ENCODE assay signal across 19 cellular contexts in genomic region chr3:73796382-73796781, GRCh38.
DNase-seq lines count a peak whose midpoint lies in the region; ATAC-seq and TF ChIP-seq lines count a peak whose summit lies in the region.
"Had no signal": no experiment of that assay in that cellular context is flagged by ENCODE, and none has a peak within 500 bp of the region (broad histone marks: within the 10 kb centered on the region; RNA-seq: fewer than 3 reads in every experiment).

No MANE protein-coding gene starts in this region.

- TF ChIP-seq CTCF in SK-N-SH (IDR thresholded peaks at IDR 0.05) (no peak), psoas muscle (IDR thresholded peaks at IDR 0.05) (no peak)

- no peaks in the 10 kb centered on the region; the same call in 1 of the 2 replicates for H3K9me3 ChIP-seq in SK-N-SH
- no peaks in the 10 kb centered on the region for H3K9me3 ChIP-seq in psoas muscle

- H3K9me3 Mint-ChIP-seq in naive thymus-derived CD8-positive, alpha-beta T cell, result peaks cover 3 to 31% (median 9%) of the 10 kb centered on the region in 9 donors
- H3K9me3 Mint-ChIP-seq: HFFc6 had no signal

- H3K4me1 ChIP-seq in SK-N-SH (ENCODE audit: control insufficient read depth in 1 of 2, insufficient read depth in 2 of 2, low read depth in 1 of 2, low read length in 1 of 2) (0 out of 4 replicates have a peak, but pooled peaks cover 0 to 2% of the 10 kb centered on the region in 2 experiments), psoas muscle (peaks cover 14% of the 10 kb centered on the region)

- H3F3A ChIP-seq in SK-N-SH (replicated peaks; ENCODE audit: insufficient read depth), result no peaks in the 10 kb centered on the region

- no peak for TF ChIP-seq RAD21 in SK-N-SH (IDR thresholded peaks at IDR 0.05; ENCODE audit: low read length)

- no peak overlapping the region for H3K4me3 ChIP-seq in SK-N-SH (ENCODE audit: low read depth in 2 of 2, low read length in 1 of 2)
- H3K4me3 ChIP-seq in psoas muscle, result no peak overlapping the region

- POLR2A ChIA-PET in SK-N-SH (lab: Yijun Ruan, JAX), result no interaction called here
- POLR2A ChIA-PET in naive thymus-derived CD8-positive, alpha-beta T cell (lab: Charles Lee), result no interaction called here

- H2AFZ ChIP-seq in SK-N-SH (ENCODE audit: low read depth), result no peak overlapping the region

- CTCF ChIA-PET in SK-N-SH (lab: Yijun Ruan, JAX), result interaction anchor here (1.0 to 1.7 kb wide), 4 partner anchors 12 to 294 kb away, joined by 3 to 6 read pairs (median 4); no protein-coding TSS in a partner anchor

- no peaks in the 10 kb centered on the region for H3K79me2 ChIP-seq in SK-N-SH (ENCODE audit: insufficient read depth)

- no peak overlapping the region for H3K27ac Mint-ChIP-seq in naive thymus-derived CD8-positive, alpha-beta T cell
- H3K27ac Mint-ChIP-seq: B cell; CD4-positive, CD25-positive, alpha-beta regulatory T cell; HFFc6 had no signal

- DNase-seq in NCI-H1105 (lab: John Stamatoyannopoulos, UW) (peak; percentile 52), NCI-H1417 (lab: John Stamatoyannopoulos, UW) (peak in 2 of 3 experiments; percentile 34 to 87), SK-N-SH (no peak), psoas muscle (no peak), cerebellar cortex (ENCODE audit: low spot score) (no peak)
- no peak for DNase-seq in naive thymus-derived CD8-positive, alpha-beta T cell
- DNase-seq: Calu3; CD4-positive, CD25-positive, alpha-beta regulatory T cell; DMS53; HFFc6; KBM-7; MV-4-11; NCI-H1694 treated with DMSO at 0.1 percent for 48 hours; NCI-H2171 treated with DMSO at 0.1 percent for 48 hours; NCI-H446 treated with DMSO at 0.1 percent for 48 hours; NCI-H82 had no signal

- H3K27ac ChIP-seq in SK-N-SH (ENCODE audit: low read depth in 2 of 2, low read length in 1 of 2) (no peak overlapping the region), psoas muscle (peak overlapping the region; percentile 58)

- no peaks in the 10 kb centered on the region for H3K27me3 Mint-ChIP-seq in naive thymus-derived CD8-positive, alpha-beta T cell
- H3K27me3 Mint-ChIP-seq: B cell; CD4-positive, CD25-positive, alpha-beta regulatory T cell had no signal

- H3K36me3 ChIP-seq in SK-N-SH (replicated peaks in 1 of 2; ENCODE audit: control insufficient read depth in 1 of 2, insufficient read depth in 2 of 2, low read length in 1 of 2), result no peaks in the 10 kb centered on the region
- H3K36me3 ChIP-seq in psoas muscle (ENCODE audit: insufficient read depth in 1 of 2, low read depth in 1 of 2), result no peaks in the 10 kb centered on the region

- H3K9me2 ChIP-seq in SK-N-SH, result no peaks in the 10 kb centered on the region

- no peak overlapping the region for H3K4me2 ChIP-seq in SK-N-SH

- no peaks in the 10 kb centered on the region for H3K4me1 Mint-ChIP-seq in naive thymus-derived CD8-positive, alpha-beta T cell
- H3K4me1 Mint-ChIP-seq: B cell; CD4-positive, CD25-positive, alpha-beta regulatory T cell had no signal

- H3K9ac ChIP-seq in SK-N-SH, result no peak overlapping the region

- peak in 2 of 4 donors; percentile 78 to 89 for ATAC-seq in psoas muscle
- ATAC-seq in HG02884 (IDR thresholded peaks at IDR 0.05; ENCODE audit: unreplicated experiment), result no peak
- no peak for ATAC-seq in naive thymus-derived CD8-positive, alpha-beta T cell
- ATAC-seq: Panc1 had no signal

- H3K36me3 Mint-ChIP-seq in naive thymus-derived CD8-positive, alpha-beta T cell, result peaks cover 0 to 2% (median 0%) of the 10 kb centered on the region in 3 donors
- H3K36me3 Mint-ChIP-seq: CD4-positive, CD25-positive, alpha-beta regulatory T cell had no signal

- no peak overlapping the region for H3K4me3 Mint-ChIP-seq in naive thymus-derived CD8-positive, alpha-beta T cell
- H3K4me3 Mint-ChIP-seq: B cell; CD4-positive, CD25-positive, alpha-beta regulatory T cell; HFFc6 had no signal

- peak in 1 of 2 experiments; percentile 36; a peak in 1 of 4 replicates for TF ChIP-seq EP300 in SK-N-SH (IDR thresholded peaks at IDR 0.05; ENCODE audit: borderline replicate concordance in 1 of 2, low read depth in 1 of 2, low read length in 1 of 2)

- intact Hi-C loops in psoas muscle (cut with DNase I), result no loop called here

- H4K20me1 ChIP-seq in SK-N-SH (ENCODE audit: insufficient read depth), result no peaks in the 10 kb centered on the region

- 48% methylated on average over 3 of the region's 3 CpGs for WGBS in SK-N-SH (ENCODE audit: low lambda C conversion rate)
- WGBS in psoas muscle, 3 donors, result 31 to 40% (median 33%) methylated on average over 3 of the region's 3 CpGs

- H3K27me3 ChIP-seq in SK-N-SH (ENCODE audit: insufficient read depth) (no peaks in the 10 kb centered on the region), psoas muscle (ENCODE audit: insufficient read depth in 3 of 3, low read length in 2 of 3) (no peaks in the 10 kb centered on the region)

TF ChIP-seq in SK-N-SH, 30 proteins besides CTCF, POLR2A, EP300 and RAD21:
- TF ChIP-seq EZH2phosphoT487 (IDR thresholded peaks at IDR 0.05; ENCODE audit: borderline replicate concordance, low read depth) (no peak), SIN3A (IDR thresholded peaks at IDR 0.05; ENCODE audit: borderline replicate concordance, low read depth, low read length) (no peak), TCF12 (IDR thresholded peaks at IDR 0.05) (peak; percentile 66; the same call in 1 of the 2 replicates), USF1 (IDR thresholded peaks at IDR 0.05; ENCODE audit: borderline replicate concordance, low read depth) (no peak), RXRA (IDR thresholded peaks at IDR 0.05; ENCODE audit: borderline replicate concordance, low read depth) (no peak), NFIC (IDR thresholded peaks at IDR 0.05; ENCODE audit: borderline replicate concordance) (no peak), TEAD4 (IDR thresholded peaks at IDR 0.05; ENCODE audit: borderline replicate concordance, insufficient read depth) (no peak), GATA2 (CRISPR knock-in tag; IDR thresholded peaks at IDR 0.05) (peak; percentile 44), SMC3 (IDR thresholded peaks at IDR 0.05; ENCODE audit: low read depth, low read length) (no peak), POLR2AphosphoS5 (IDR thresholded peaks at IDR 0.05; ENCODE audit: low read depth, low read length) (no peak), FOXJ3 (CRISPR knock-in tag; IDR thresholded peaks at IDR 0.05) (no peak), ELF1 (IDR thresholded peaks at IDR 0.05) (no peak)
- TF ChIP-seq, protein P1, sequence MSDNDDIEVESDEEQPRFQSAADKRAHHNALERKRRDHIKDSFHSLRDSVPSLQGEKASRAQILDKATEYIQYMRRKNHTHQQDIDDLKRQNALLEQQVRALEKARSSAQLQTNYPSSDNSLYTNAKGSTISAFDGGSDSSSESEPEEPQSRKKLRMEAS (IDR thresholded peaks at IDR 0.05; ENCODE audit: low read depth), result no peak
- TF ChIP-seq, protein P2, sequence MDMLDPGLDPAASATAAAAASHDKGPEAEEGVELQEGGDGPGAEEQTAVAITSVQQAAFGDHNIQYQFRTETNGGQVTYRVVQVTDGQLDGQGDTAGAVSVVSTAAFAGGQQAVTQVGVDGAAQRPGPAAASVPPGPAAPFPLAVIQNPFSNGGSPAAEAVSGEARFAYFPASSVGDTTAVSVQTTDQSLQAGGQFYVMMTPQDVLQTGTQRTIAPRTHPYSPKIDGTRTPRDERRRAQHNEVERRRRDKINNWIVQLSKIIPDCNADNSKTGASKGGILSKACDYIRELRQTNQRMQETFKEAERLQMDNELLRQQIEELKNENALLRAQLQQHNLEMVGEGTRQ (IDR thresholded peaks at IDR 0.05; ENCODE audit: borderline replicate concordance, low read depth, low read length), result no peak
- TF ChIP-seq, protein P3, sequence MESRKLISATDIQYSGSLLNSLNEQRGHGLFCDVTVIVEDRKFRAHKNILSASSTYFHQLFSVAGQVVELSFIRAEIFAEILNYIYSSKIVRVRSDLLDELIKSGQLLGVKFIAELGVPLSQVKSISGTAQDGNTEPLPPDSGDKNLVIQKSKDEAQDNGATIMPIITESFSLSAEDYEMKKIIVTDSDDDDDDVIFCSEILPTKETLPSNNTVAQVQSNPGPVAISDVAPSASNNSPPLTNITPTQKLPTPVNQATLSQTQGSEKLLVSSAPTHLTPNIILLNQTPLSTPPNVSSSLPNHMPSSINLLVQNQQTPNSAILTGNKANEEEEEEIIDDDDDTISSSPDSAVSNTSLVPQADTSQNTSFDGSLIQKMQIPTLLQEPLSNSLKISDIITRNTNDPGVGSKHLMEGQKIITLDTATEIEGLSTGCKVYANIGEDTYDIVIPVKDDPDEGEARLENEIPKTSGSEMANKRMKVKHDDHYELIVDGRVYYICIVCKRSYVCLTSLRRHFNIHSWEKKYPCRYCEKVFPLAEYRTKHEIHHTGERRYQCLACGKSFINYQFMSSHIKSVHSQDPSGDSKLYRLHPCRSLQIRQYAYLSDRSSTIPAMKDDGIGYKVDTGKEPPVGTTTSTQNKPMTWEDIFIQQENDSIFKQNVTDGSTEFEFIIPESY (IDR thresholded peaks at IDR 0.05; ENCODE audit: borderline replicate concordance, low read depth), result no peak

Comparison
In these comparisons a context has a peak if more than half of its experiments do, and no peak if none do; other contexts are left out.
1. DNase-seq: peak in NCI-H1105 (single experiment) and NCI-H1417 (2 of 3); none in SK-N-SH (single experiment), psoas muscle (0 of 2), cerebellar cortex (single experiment) and naive thymus-derived CD8-positive, alpha-beta T cell (0 of 10).